In genomic region chr11:93570759-93571413, GRCh38 we compare ENCODE assay signal across 1 cellular context.
A peak's percentile ranks its signal among the peaks of the same experiment; 100 is the strongest.
TF ChIP-seq lines count a peak whose summit lies in the region.

No MANE protein-coding gene starts in this region.

TF ChIP-seq in HepG2, 621 proteins besides CTCF, POLR2A, EP300 and RAD21 (continued from another document and continues in another):
- TF ChIP-seq ZBTB40 (IDR thresholded peaks at IDR 0.05) (no peak), ZBTB40 (CRISPR knock-in tag; IDR thresholded peaks at IDR 0.05) (no peak; the same call in 1 of the 2 replicates), BRCA1 (CRISPR knock-in tag; IDR thresholded peaks at IDR 0.05) (peak; percentile 49; the same call in 1 of the 2 replicates), MAX (IDR thresholded peaks at IDR 0.05) (peak; percentile 77), ATF7-NPFF (CRISPR knock-in tag; IDR thresholded peaks at IDR 0.05; ENCODE audit: low read depth) (no peak), ZNF552 (CRISPR knock-in tag; IDR thresholded peaks at IDR 0.05; ENCODE audit: borderline replicate concordance) (no peak), NFIC (IDR thresholded peaks at IDR 0.05; ENCODE audit: low read length) (no peak), HIVEP1 (CRISPR knock-in tag; IDR thresholded peaks at IDR 0.05) (no peak), ZNF143 (CRISPR knock-in tag; IDR thresholded peaks at IDR 0.05) (no peak), ZNF773 (CRISPR knock-in tag; IDR thresholded peaks at IDR 0.05; ENCODE audit: borderline replicate concordance) (no peak), HES4 (CRISPR knock-in tag; IDR thresholded peaks at IDR 0.05; ENCODE audit: borderline replicate concordance) (no peak), ZNF263 (CRISPR knock-in tag; IDR thresholded peaks at IDR 0.05) (no peak), ZEB1 (IDR thresholded peaks at IDR 0.05; ENCODE audit: insufficient replicate concordance, low read depth) (peak; percentile 44), ARNT (IDR thresholded peaks at IDR 0.05) (no peak), ZNF564 (CRISPR knock-in tag; IDR thresholded peaks at IDR 0.05) (peak; percentile 68; the same call in 1 of the 2 replicates), ZBTB7B (CRISPR knock-in tag; IDR thresholded peaks at IDR 0.05) (peak; percentile 48; the same call in 1 of the 2 replicates), NPAS2 (CRISPR knock-in tag; IDR thresholded peaks at IDR 0.05; ENCODE audit: borderline replicate concordance) (no peak), MEIS2 (CRISPR knock-in tag; IDR thresholded peaks at IDR 0.05) (no peak), ZNF543 (CRISPR knock-in tag; IDR thresholded peaks at IDR 0.05) (no peak), ZNF777 (CRISPR knock-in tag; IDR thresholded peaks at IDR 0.05) (no peak), U2AF2 (IDR thresholded peaks at IDR 0.05; ENCODE audit: low read depth, low read length) (no peak), NR2C2 (CRISPR knock-in tag; IDR thresholded peaks at IDR 0.05; ENCODE audit: borderline replicate concordance) (peak; percentile 52; the same call in 1 of the 2 replicates), ZNF503 (CRISPR knock-in tag; IDR thresholded peaks at IDR 0.05) (0 out of 2 replicates have a peak, but pooled peaks have one; percentile 34), TGIF2 (CRISPR knock-in tag; IDR thresholded peaks at IDR 0.05) (no peak), ZNF746 (CRISPR knock-in tag; IDR thresholded peaks at IDR 0.05) (no peak), RFXANK (CRISPR knock-in tag; IDR thresholded peaks at IDR 0.05) (no peak)
- TF ChIP-seq, protein P1, sequence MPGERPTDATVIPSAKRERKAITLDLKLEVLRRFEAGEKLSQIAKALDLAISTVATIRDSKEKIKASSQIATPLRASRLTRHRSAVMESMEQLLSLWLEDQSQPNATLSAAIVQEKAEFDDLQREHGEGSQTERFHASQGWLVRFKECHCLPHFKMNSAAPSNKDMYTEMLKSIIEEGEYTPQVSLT (CRISPR knock-in tag; IDR thresholded peaks at IDR 0.05; ENCODE audit: borderline replicate concordance, low read depth), result no peak
- TF ChIP-seq, protein P2, sequence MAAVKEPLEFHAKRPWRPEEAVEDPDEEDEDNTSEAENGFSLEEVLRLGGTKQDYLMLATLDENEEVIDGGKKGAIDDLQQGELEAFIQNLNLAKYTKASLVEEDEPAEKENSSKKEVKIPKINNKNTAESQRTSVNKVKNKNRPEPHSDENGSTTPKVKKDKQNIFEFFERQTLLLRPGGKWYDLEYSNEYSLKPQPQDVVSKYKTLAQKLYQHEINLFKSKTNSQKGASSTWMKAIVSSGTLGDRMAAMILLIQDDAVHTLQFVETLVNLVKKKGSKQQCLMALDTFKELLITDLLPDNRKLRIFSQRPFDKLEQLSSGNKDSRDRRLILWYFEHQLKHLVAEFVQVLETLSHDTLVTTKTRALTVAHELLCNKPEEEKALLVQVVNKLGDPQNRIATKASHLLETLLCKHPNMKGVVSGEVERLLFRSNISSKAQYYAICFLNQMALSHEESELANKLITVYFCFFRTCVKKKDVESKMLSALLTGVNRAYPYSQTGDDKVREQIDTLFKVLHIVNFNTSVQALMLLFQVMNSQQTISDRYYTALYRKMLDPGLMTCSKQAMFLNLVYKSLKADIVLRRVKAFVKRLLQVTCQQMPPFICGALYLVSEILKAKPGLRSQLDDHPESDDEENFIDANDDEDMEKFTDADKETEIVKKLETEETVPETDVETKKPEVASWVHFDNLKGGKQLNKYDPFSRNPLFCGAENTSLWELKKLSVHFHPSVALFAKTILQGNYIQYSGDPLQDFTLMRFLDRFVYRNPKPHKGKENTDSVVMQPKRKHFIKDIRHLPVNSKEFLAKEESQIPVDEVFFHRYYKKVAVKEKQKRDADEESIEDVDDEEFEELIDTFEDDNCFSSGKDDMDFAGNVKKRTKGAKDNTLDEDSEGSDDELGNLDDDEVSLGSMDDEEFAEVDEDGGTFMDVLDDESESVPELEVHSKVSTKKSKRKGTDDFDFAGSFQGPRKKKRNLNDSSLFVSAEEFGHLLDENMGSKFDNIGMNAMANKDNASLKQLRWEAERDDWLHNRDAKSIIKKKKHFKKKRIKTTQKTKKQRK (IDR thresholded peaks at IDR 0.05; ENCODE audit: low read length), result no peak
- TF ChIP-seq, protein P3, sequence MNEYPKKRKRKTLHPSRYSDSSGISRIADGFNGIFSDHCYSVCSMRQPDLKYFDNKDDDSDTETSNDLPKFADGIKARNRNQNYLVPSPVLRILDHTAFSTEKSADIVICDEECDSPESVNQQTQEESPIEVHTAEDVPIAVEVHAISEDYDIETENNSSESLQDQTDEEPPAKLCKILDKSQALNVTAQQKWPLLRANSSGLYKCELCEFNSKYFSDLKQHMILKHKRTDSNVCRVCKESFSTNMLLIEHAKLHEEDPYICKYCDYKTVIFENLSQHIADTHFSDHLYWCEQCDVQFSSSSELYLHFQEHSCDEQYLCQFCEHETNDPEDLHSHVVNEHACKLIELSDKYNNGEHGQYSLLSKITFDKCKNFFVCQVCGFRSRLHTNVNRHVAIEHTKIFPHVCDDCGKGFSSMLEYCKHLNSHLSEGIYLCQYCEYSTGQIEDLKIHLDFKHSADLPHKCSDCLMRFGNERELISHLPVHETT (CRISPR knock-in tag; conservative IDR thresholded peaks at IDR 0.05), result no peak
- TF ChIP-seq, protein P4, sequence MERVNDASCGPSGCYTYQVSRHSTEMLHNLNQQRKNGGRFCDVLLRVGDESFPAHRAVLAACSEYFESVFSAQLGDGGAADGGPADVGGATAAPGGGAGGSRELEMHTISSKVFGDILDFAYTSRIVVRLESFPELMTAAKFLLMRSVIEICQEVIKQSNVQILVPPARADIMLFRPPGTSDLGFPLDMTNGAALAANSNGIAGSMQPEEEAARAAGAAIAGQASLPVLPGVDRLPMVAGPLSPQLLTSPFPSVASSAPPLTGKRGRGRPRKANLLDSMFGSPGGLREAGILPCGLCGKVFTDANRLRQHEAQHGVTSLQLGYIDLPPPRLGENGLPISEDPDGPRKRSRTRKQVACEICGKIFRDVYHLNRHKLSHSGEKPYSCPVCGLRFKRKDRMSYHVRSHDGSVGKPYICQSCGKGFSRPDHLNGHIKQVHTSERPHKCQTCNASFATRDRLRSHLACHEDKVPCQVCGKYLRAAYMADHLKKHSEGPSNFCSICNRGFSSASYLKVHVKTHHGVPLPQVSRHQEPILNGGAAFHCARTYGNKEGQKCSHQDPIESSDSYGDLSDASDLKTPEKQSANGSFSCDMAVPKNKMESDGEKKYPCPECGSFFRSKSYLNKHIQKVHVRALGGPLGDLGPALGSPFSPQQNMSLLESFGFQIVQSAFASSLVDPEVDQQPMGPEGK (CRISPR knock-in tag; IDR thresholded peaks at IDR 0.05), result peak; percentile 30; the same call in 1 of the 2 replicates
- TF ChIP-seq, protein P5, sequence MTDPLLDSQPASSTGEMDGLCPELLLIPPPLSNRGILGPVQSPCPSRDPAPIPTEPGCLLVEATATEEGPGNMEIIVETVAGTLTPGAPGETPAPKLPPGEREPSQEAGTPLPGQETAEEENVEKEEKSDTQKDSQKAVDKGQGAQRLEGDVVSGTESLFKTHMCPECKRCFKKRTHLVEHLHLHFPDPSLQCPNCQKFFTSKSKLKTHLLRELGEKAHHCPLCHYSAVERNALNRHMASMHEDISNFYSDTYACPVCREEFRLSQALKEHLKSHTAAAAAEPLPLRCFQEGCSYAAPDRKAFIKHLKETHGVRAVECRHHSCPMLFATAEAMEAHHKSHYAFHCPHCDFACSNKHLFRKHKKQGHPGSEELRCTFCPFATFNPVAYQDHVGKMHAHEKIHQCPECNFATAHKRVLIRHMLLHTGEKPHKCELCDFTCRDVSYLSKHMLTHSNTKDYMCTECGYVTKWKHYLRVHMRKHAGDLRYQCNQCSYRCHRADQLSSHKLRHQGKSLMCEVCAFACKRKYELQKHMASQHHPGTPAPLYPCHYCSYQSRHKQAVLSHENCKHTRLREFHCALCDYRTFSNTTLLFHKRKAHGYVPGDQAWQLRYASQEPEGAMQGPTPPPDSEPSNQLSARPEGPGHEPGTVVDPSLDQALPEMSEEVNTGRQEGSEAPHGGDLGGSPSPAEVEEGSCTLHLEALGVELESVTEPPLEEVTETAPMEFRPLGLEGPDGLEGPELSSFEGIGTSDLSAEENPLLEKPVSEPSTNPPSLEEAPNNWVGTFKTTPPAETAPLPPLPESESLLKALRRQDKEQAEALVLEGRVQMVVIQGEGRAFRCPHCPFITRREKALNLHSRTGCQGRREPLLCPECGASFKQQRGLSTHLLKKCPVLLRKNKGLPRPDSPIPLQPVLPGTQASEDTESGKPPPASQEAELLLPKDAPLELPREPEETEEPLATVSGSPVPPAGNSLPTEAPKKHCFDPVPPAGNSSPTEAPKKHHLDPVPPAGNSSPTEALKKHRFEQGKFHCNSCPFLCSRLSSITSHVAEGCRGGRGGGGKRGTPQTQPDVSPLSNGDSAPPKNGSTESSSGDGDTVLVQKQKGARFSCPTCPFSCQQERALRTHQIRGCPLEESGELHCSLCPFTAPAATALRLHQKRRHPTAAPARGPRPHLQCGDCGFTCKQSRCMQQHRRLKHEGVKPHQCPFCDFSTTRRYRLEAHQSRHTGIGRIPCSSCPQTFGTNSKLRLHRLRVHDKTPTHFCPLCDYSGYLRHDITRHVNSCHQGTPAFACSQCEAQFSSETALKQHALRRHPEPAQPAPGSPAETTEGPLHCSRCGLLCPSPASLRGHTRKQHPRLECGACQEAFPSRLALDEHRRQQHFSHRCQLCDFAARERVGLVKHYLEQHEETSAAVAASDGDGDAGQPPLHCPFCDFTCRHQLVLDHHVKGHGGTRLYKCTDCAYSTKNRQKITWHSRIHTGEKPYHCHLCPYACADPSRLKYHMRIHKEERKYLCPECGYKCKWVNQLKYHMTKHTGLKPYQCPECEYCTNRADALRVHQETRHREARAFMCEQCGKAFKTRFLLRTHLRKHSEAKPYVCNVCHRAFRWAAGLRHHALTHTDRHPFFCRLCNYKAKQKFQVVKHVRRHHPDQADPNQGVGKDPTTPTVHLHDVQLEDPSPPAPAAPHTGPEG (CRISPR knock-in tag; IDR thresholded peaks at IDR 0.05), result no peak
